9 cellular contexts compared by ENCODE assay signal in the genomic region with DNA sequence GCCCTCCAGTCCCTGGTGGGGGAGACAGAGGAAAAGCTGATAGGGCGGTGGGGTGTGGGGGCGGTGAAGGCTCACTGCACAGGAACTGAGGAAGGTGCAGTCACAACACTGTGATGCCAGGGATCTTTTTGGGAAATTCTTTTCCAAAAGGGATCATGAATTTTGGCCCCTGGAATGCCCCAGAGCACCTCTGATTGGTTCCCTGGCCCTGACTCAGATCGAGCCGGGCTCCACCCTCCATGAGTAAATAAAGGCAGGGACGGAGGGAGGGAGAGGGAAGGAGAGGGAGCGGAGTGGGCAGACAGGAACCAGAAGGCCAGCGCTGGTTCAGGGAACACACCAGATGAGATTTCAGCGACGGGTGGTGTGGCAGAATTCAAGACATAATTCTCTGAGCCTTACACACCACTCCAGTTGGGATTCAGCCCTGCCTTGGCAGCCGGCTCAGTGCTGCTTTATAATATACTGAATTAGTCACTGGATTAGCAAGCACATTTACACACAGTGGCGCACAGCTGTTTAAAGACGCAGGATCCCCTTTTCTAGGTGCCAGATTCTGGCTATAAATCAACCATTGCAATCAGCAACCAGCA.
DNase-seq lines count a peak whose midpoint lies in the region; ATAC-seq, FAIRE-seq and TF ChIP-seq lines count a peak whose summit lies in the region.
"Had no signal": no experiment of that assay in that cellular context is flagged by ENCODE, and none has a peak within 500 bp of the region (broad histone marks: within the 10 kb centered on the region; RNA-seq: fewer than 3 reads in every experiment).

No MANE protein-coding gene starts in this region.

- H3K36me3 Mint-ChIP-seq in T-helper 17 cell (ENCODE audit: low read depth), result peaks cover 22% of the 10 kb centered on the region

- H3K4me1 Mint-ChIP-seq in T-helper 17 cell, result peaks cover 81% of the 10 kb centered on the region

- intact Hi-C loops in endothelial cell of umbilical vein (cut with micrococcal nuclease), result loop anchor here (1.0 to 5.0 kb wide), 3 partner anchors 15 to 320 kb away; no protein-coding TSS in a partner anchor

- CTCF ChIA-PET in endothelial cell of umbilical vein (lab: Charles Lee), result no interaction called here

- peak; percentile 57 for TF ChIP-seq POLR2A in endothelial cell of umbilical vein (IDR thresholded peaks at IDR 0.05; ENCODE audit: low read depth, low read length)

- peaks cover 91% of the 10 kb centered on the region for H3K79me2 ChIP-seq in endothelial cell of umbilical vein (ENCODE audit: control insufficient read depth, insufficient read depth, low read length)

- H3K36me3 ChIP-seq in endothelial cell of umbilical vein (ENCODE audit: control insufficient read depth in 2 of 2, extremely low read depth in 1 of 2, insufficient read depth in 2 of 2, low read length in 2 of 2) (peaks cover 0 to 2% of the 10 kb centered on the region in 2 experiments), muscle layer of colon (ENCODE audit: insufficient read depth, low read length) (no peaks in the 10 kb centered on the region)

- DNase-seq in AG08395 (ENCODE audit: low spot score), result peak; percentile 88
- no peak for DNase-seq in T-helper 17 cell
- DNase-seq in endothelial cell of umbilical vein (ENCODE audit: low read depth, low spot score), result peak; percentile 88
- no peak for DNase-seq in Kasumi-1 (lab: John Stamatoyannopoulos, UW)

- POLR2A ChIA-PET in endothelial cell of umbilical vein (lab: Charles Lee), result no interaction called here

- no peaks in the 10 kb centered on the region for H3K27me3 ChIP-seq in endothelial cell of umbilical vein (ENCODE audit: control insufficient read depth in 2 of 2, insufficient read depth in 2 of 2, low read length in 2 of 2)
- H3K27me3 ChIP-seq in muscle layer of colon (ENCODE audit: control insufficient read depth in 1 of 2, insufficient read depth in 2 of 2, low read length in 2 of 2), result no peaks in the 10 kb centered on the region

- H3K4me3 ChIP-seq in endothelial cell of umbilical vein (replicated peaks in 1 of 3; ENCODE audit: insufficient read depth in 1 of 3, low read depth in 1 of 3, low read length in 3 of 3) (peak overlapping the region in 1 of 3 experiments; percentile 12), muscle layer of colon (ENCODE audit: low read depth in 1 of 2, low read length in 2 of 2) (peak overlapping the region in 1 of 2 donors; percentile 41)

- peak overlapping the region; percentile 100 for H3K27ac Mint-ChIP-seq in T-helper 17 cell

- peak overlapping the region; percentile 41 for H3K4me2 ChIP-seq in endothelial cell of umbilical vein (ENCODE audit: insufficient read depth, low read length)

- H4K20me1 ChIP-seq in endothelial cell of umbilical vein (replicated peaks; ENCODE audit: control insufficient read depth, extremely low read depth, insufficient read depth, low read length), result peaks cover 2% of the 10 kb centered on the region

- H2AFZ ChIP-seq in endothelial cell of umbilical vein (ENCODE audit: low read depth, low read length), result peak overlapping the region; percentile 23

- FAIRE-seq in endothelial cell of umbilical vein (lab: Jason Lieb, UNC), result peak; percentile 90
- FAIRE-seq: endometrium had no signal

- H3K9me3 ChIP-seq in T-helper 17 cell (ENCODE audit: control insufficient read depth, low read length, poor library complexity, severe bottlenecking) (no peaks in the 10 kb centered on the region), endothelial cell of umbilical vein (replicated peaks; ENCODE audit: control insufficient read depth, insufficient read depth, low read length) (no peaks in the 10 kb centered on the region), muscle layer of colon (ENCODE audit: low read length) (no peaks in the 10 kb centered on the region)

- peak; percentile 28 for ATAC-seq in HG02798 (IDR thresholded peaks at IDR 0.05; ENCODE audit: poor library complexity, unreplicated experiment)
- ATAC-seq in T-helper 17 cell, result peak; percentile 8
- no peak for ATAC-seq in HG03571 (IDR thresholded peaks at IDR 0.05; ENCODE audit: unreplicated experiment)
- ATAC-seq in HG02571 (IDR thresholded peaks at IDR 0.05; ENCODE audit: unreplicated experiment), result no peak

- no peak for TF ChIP-seq CTCF in endothelial cell of umbilical vein (IDR thresholded peaks at IDR 0.05; ENCODE audit: extremely low read depth in 1 of 2, insufficient read depth in 1 of 2, low read depth in 1 of 2, low read length in 2 of 2)

- H3K27ac ChIP-seq in endothelial cell of umbilical vein (ENCODE audit: insufficient read depth, low read depth, low read length), result peak overlapping the region; percentile 89
- H3K27ac ChIP-seq in muscle layer of colon (ENCODE audit: low read depth, low read length), result peak overlapping the region; percentile 43

- H3K9ac ChIP-seq in endothelial cell of umbilical vein (replicated peaks; ENCODE audit: extremely low read depth, insufficient read depth, low read length) (peak overlapping the region; percentile 54), muscle layer of colon (ENCODE audit: low read length) (peak overlapping the region; percentile 30)

- dilution Hi-C loops in endothelial cell of umbilical vein (cut with MboI; ENCODE audit: extremely low pct_ligation_motif_present, low sequenced_read_pairs), result no loop called here

- H3K4me3 Mint-ChIP-seq in T-helper 17 cell, result peak overlapping the region; percentile 92

- BruUV-seq in endothelial cell of umbilical vein (replicated peaks; lab: Mats Ljungman, UMichigan), result no TSS peak

- H3K9me1 ChIP-seq in endothelial cell of umbilical vein (replicated peaks; ENCODE audit: control insufficient read depth, extremely low read depth, insufficient read depth, low read length), result no peaks in the 10 kb centered on the region

- H3K4me1 ChIP-seq in endothelial cell of umbilical vein (ENCODE audit: control insufficient read depth, extremely low read depth, insufficient read depth, low read length) (peaks cover 66% of the 10 kb centered on the region), muscle layer of colon (ENCODE audit: insufficient read depth, low read length) (peaks cover 73% of the 10 kb centered on the region)

- H3K27me3 Mint-ChIP-seq in T-helper 17 cell, result no peaks in the 10 kb centered on the region

TF ChIP-seq in endothelial cell of umbilical vein, 7 proteins besides CTCF, POLR2A, EP300 and RAD21:
- TF ChIP-seq FOS (IDR thresholded peaks at IDR 0.05; ENCODE audit: borderline replicate concordance, insufficient read depth, low read length) (peak; percentile 49), POLR2AphosphoS5 (IDR thresholded peaks at IDR 0.05; ENCODE audit: insufficient read depth, low read depth, low read length) (peak; percentile 75), GATA2 (IDR thresholded peaks at IDR 0.05; ENCODE audit: insufficient read depth, insufficient read length, low read depth, low read length) (no peak)

Comparison
In these comparisons a context has a peak if more than half of its experiments do, and no peak if none do; other contexts are left out.
1. DNase-seq: peak in AG08395 (single experiment) and endothelial cell of umbilical vein (single experiment); none in T-helper 17 cell (0 of 3) and Kasumi-1 (0 of 2).
2. ATAC-seq: peak in HG02798 (single experiment) and T-helper 17 cell (single experiment); none in HG03571 (single experiment) and HG02571 (single experiment).